Comparison of ENCODE assay signal across 14 cellular contexts in the genomic region with DNA sequence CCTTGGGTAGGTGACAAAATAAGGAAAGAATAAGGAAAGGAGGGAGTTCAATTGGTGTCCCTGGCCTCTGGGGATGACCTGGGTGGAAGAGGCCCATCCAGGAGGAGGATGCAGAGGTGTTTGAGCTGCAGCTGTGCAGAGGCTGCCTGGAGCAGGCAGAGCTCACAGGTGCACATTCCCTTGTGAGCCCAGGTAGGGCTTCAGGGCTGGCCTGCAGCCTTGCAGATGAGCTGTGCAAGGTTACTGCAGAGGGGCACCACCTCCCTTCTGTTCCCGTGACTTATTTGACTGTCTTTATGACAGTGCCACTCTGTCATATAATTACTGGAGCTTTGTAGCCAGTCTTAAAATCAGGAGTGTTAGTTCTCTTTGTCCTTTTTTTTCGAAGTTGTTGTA.
DNase-seq lines count a peak whose midpoint lies in the region; ATAC-seq, FAIRE-seq and TF ChIP-seq lines count a peak whose summit lies in the region.
"Had no signal": no experiment of that assay in that cellular context is flagged by ENCODE, and none has a peak within 500 bp of the region (broad histone marks: within the 10 kb centered on the region; RNA-seq: fewer than 3 reads in every experiment).

No MANE protein-coding gene starts in this region.

- H3K27ac ChIP-seq in right lobe of liver (no peak overlapping the region), HepG2 (ENCODE audit: extremely low read length, insufficient read depth, low read length) (no peak overlapping the region), mesenchymal stem cell (ENCODE audit: low read length, poor library complexity, severe bottlenecking) (no peak overlapping the region), upper lobe of left lung (no peak overlapping the region)
- H3K27ac ChIP-seq: BLaER1 had no signal

- H2AK5ac ChIP-seq in mesenchymal stem cell (ENCODE audit: low read length, severe bottlenecking), result no peak overlapping the region

- TF ChIP-seq EP300 in HepG2 (IDR thresholded peaks at IDR 0.05; ENCODE audit: low read depth in 2 of 2, low read length in 2 of 2), result no peak
- no peak for TF ChIP-seq EP300 in HepG2 (CRISPR knock-in tag; IDR thresholded peaks at IDR 0.05; ENCODE audit: borderline replicate concordance)
- TF ChIP-seq EP300 in upper lobe of left lung (IDR thresholded peaks at IDR 0.05), result no peak

- no peak overlapping the region for H4K91ac ChIP-seq in mesenchymal stem cell (ENCODE audit: low read length)

- no peak for FAIRE-seq in HepG2 (lab: Jason Lieb, UNC)
- FAIRE-seq: H54 had no signal

- H3K23ac ChIP-seq in mesenchymal stem cell (ENCODE audit: low read length in 2 of 2), result no peak overlapping the region

- H3K9ac ChIP-seq in HepG2 (ENCODE audit: insufficient read depth, low read depth, low read length) (no peak overlapping the region), mesenchymal stem cell (ENCODE audit: low read length) (no peak overlapping the region)
- H3K9ac ChIP-seq: BLaER1 had no signal

- H3K79me1 ChIP-seq in mesenchymal stem cell (replicated peaks; ENCODE audit: low read length, poor library complexity, severe bottlenecking), result no peaks in the 10 kb centered on the region

- H3K79me2 ChIP-seq in HepG2 (ENCODE audit: insufficient read depth, low read length), result no peaks in the 10 kb centered on the region

- no peak for TF ChIP-seq RAD21 in HepG2 (CRISPR knock-in tag; IDR thresholded peaks at IDR 0.05)

- no peak overlapping the region for H3K4me3 ChIP-seq in right lobe of liver
- no peak overlapping the region for H3K4me3 ChIP-seq in HepG2 (replicated peaks in 1 of 3; ENCODE audit: insufficient read depth in 1 of 3, low read depth in 2 of 3, low read length in 3 of 3)
- no peak overlapping the region for H3K4me3 ChIP-seq in mesenchymal stem cell (ENCODE audit: insufficient read depth in 1 of 2, low read depth in 1 of 2, low read length in 2 of 2)
- no peak overlapping the region for H3K4me3 ChIP-seq in upper lobe of left lung
- H3K4me3 ChIP-seq: BLaER1 had no signal

- CTCF ChIA-PET in HepG2 (lab: Yijun Ruan, JAX; ENCODE audit: low intra/inter-chr PET ratio, low total read pairs), result no interaction called here

- no peak overlapping the region for H3K14ac ChIP-seq in mesenchymal stem cell (ENCODE audit: low read length in 2 of 2)

- no peaks in the 10 kb centered on the region for H3K27me3 ChIP-seq in right lobe of liver
- peaks cover 2 to 3% of the 10 kb centered on the region in 2 experiments; a peak in 1 of 5 replicates for H3K27me3 ChIP-seq in HepG2 (ENCODE audit: control insufficient read depth in 1 of 2, insufficient read depth in 2 of 2, low read length in 2 of 2)
- peaks cover 0 to 17% of the 10 kb centered on the region in 2 experiments for H3K27me3 ChIP-seq in mesenchymal stem cell (ENCODE audit: control insufficient read depth in 1 of 2, insufficient read depth in 1 of 2, low read length in 2 of 2)
- no peaks in the 10 kb centered on the region for H3K27me3 ChIP-seq in upper lobe of left lung
- H3K27me3 ChIP-seq: BLaER1 had no signal

- no peaks in the 10 kb centered on the region for H3K9me3 ChIP-seq in right lobe of liver
- H3K9me3 ChIP-seq in HepG2 (ENCODE audit: low read length), result no peaks in the 10 kb centered on the region
- H3K9me3 ChIP-seq in mesenchymal stem cell (ENCODE audit: control insufficient read depth, low read length), result no peaks in the 10 kb centered on the region
- no peaks in the 10 kb centered on the region for H3K9me3 ChIP-seq in upper lobe of left lung

- H2AFZ ChIP-seq in HepG2 (ENCODE audit: low read length), result no peak overlapping the region
- H2AFZ ChIP-seq in mesenchymal stem cell (ENCODE audit: low read depth, low read length), result no peak overlapping the region

- no peaks in the 10 kb centered on the region; the same call in 1 of the 2 replicates for H4K20me1 ChIP-seq in HepG2 (ENCODE audit: insufficient read depth, low read length)
- H4K20me1 ChIP-seq: BLaER1 had no signal

- in situ Hi-C loops in HepG2 (cut with HindIII; ENCODE audit: extremely low pct_ligation_motif_present, low pct_unique_long_range_greater_than_20kb), result no loop called here

- WGBS in right lobe of liver (ENCODE audit: insufficient coverage, low coverage, low lambda C conversion rate, missing lambda C conversion rate), result 71% methylated on average over 1 of the region's 2 CpGs
- WGBS in HepG2 (ENCODE audit: low lambda C conversion rate), result 0% methylated on average over 2 of the region's 2 CpGs
- WGBS in mesenchymal stem cell, result no CpG with 5 or more reads among the region's 2 CpGs
- 85 to 91% methylated on average over 2 of the region's 2 CpGs for WGBS in upper lobe of left lung, 2 donors

- ATAC-seq in right lobe of liver (peak in 3 of 4 donors; percentile 13 to 33 (median 13)), HepG2 (no peak), upper lobe of left lung (ENCODE audit: low FRiP score in 2 of 2) (no peak), HG02885 (IDR thresholded peaks at IDR 0.05; ENCODE audit: poor library complexity, unreplicated experiment) (no peak)

- intact Hi-C loops in right lobe of liver (cut with DNase I) (no loop called here), HepG2 (cut with micrococcal nuclease; ENCODE audit: unreplicated experiment) (no loop called here)

- H3K4me2 ChIP-seq in HepG2 (ENCODE audit: low read depth, low read length) (no peak overlapping the region), mesenchymal stem cell (ENCODE audit: low read length, poor library complexity, severe bottlenecking) (no peak overlapping the region)
- H3K4me2 ChIP-seq: BLaER1 had no signal

- no peak for TF ChIP-seq POLR2A in right lobe of liver (IDR thresholded peaks at IDR 0.05)
- TF ChIP-seq POLR2A in HepG2 (IDR thresholded peaks at IDR 0.05; ENCODE audit: insufficient read depth in 1 of 2, low read depth in 2 of 2, low read length in 2 of 2), result no peak
- TF ChIP-seq POLR2A in upper lobe of left lung (IDR thresholded peaks at IDR 0.05), result no peak

- no peak overlapping the region for H2BK12ac ChIP-seq in mesenchymal stem cell (ENCODE audit: low read length in 2 of 2)

- POLR2A ChIA-PET in HepG2 (lab: Yijun Ruan, JAX), result no interaction called here

- TF ChIP-seq CTCF in right lobe of liver (IDR thresholded peaks at IDR 0.05), result no peak
- TF ChIP-seq CTCF in HepG2 (CRISPR knock-in tag; IDR thresholded peaks at IDR 0.05), result no peak
- no peak for TF ChIP-seq CTCF in upper lobe of left lung (IDR thresholded peaks at IDR 0.05)

- H2BK5ac ChIP-seq in mesenchymal stem cell (ENCODE audit: low read depth, low read length, poor library complexity, severe bottlenecking), result no peak overlapping the region

- DNase-seq in NCI-H82 (lab: John Stamatoyannopoulos, UW) (peak; percentile 18), NCI-H82 treated with DMSO at 0.1 percent for 48 hours (lab: John Stamatoyannopoulos, UW; ENCODE audit: unreplicated experiment) (no peak), right lobe of liver (no peak), HepG2 (ENCODE audit: low spot score) (no peak), mesenchymal stem cell (no peak), upper lobe of left lung (no peak)
- DNase-seq: 8988T; AML-193; CD4-positive, CD25-positive, alpha-beta regulatory T cell; DMS53; GF-D8 had no signal

- no peak overlapping the region for H3K18ac ChIP-seq in mesenchymal stem cell (ENCODE audit: low read depth in 1 of 2, low read length in 2 of 2)

- no peaks in the 10 kb centered on the region for H3K4me1 ChIP-seq in right lobe of liver
- peaks cover 11% of the 10 kb centered on the region; the same call in 1 of the 2 replicates for H3K4me1 ChIP-seq in HepG2 (ENCODE audit: insufficient read depth, low read length)
- H3K4me1 ChIP-seq in mesenchymal stem cell (ENCODE audit: control insufficient read depth, insufficient read depth, low read depth, low read length), result no peaks in the 10 kb centered on the region
- H3K4me1 ChIP-seq in upper lobe of left lung, result no peaks in the 10 kb centered on the region

- H2BK15ac ChIP-seq in mesenchymal stem cell (ENCODE audit: low read depth, poor library complexity, severe bottlenecking), result no peak overlapping the region

- no peak overlapping the region for H3K4ac ChIP-seq in mesenchymal stem cell (ENCODE audit: low read depth in 1 of 2, low read length in 2 of 2)

- H3K36me3 ChIP-seq in right lobe of liver (no peaks in the 10 kb centered on the region), HepG2 (replicated peaks in 1 of 2; ENCODE audit: control insufficient read depth in 1 of 2, insufficient read depth in 2 of 2, low read length in 2 of 2) (no peaks in the 10 kb centered on the region), mesenchymal stem cell (ENCODE audit: control insufficient read depth in 1 of 2, insufficient read depth in 2 of 2, low read depth in 1 of 2, low read length in 2 of 2) (no peaks in the 10 kb centered on the region), upper lobe of left lung (no peaks in the 10 kb centered on the region)
- H3K36me3 ChIP-seq: BLaER1 had no signal

- H4K8ac ChIP-seq in mesenchymal stem cell (ENCODE audit: low read length), result peak overlapping the region; percentile 16

- BruUV-seq in HepG2 (replicated peaks; lab: Mats Ljungman, UMichigan), result no TSS peak

- H2BK120ac ChIP-seq in mesenchymal stem cell (ENCODE audit: low read depth, low read length), result no peak overlapping the region

TF ChIP-seq in HepG2, 621 proteins besides CTCF, POLR2A, EP300 and RAD21 (continues in another document):
- TF ChIP-seq PTBP1 (IDR thresholded peaks at IDR 0.05; ENCODE audit: low read depth, low read length, poor library complexity, severe bottlenecking), result no peak
- no peak for TF ChIP-seq MBD4 (IDR thresholded peaks at IDR 0.05; ENCODE audit: borderline replicate concordance, low read length)
- no peak for TF ChIP-seq ZNF282 (IDR thresholded peaks at IDR 0.05; ENCODE audit: partially characterized antibody)
- no peak for TF ChIP-seq ZNF746 (CRISPR knock-in tag; IDR thresholded peaks at IDR 0.05)
- no peak for TF ChIP-seq SMYD3 (CRISPR knock-in tag; IDR thresholded peaks at IDR 0.05)
- no peak for TF ChIP-seq SOX6 (IDR thresholded peaks at IDR 0.05)
- no peak for TF ChIP-seq SOX6 (CRISPR knock-in tag; IDR thresholded peaks at IDR 0.05)
- TF ChIP-seq PCBP2 (optimal IDR thresholded peaks at IDR 0.05; ENCODE audit: low read depth, low read length, poor library complexity, severe bottlenecking), result no peak
- TF ChIP-seq TOE1 (CRISPR knock-in tag; IDR thresholded peaks at IDR 0.05), result no peak
- no peak for TF ChIP-seq REXO4 (CRISPR knock-in tag; IDR thresholded peaks at IDR 0.05; ENCODE audit: borderline replicate concordance)
- TF ChIP-seq NR1H2 (CRISPR knock-in tag; IDR thresholded peaks at IDR 0.05; ENCODE audit: borderline replicate concordance, low read depth), result no peak
- no peak for TF ChIP-seq FOXA1 (IDR thresholded peaks at IDR 0.05)
- no peak for TF ChIP-seq FOXA1 (CRISPR knock-in tag; IDR thresholded peaks at IDR 0.05)

Comparison
In these comparisons a context has a peak if more than half of its experiments do, and no peak if none do; other contexts are left out.
1. ATAC-seq: peak in right lobe of liver (3 of 4); none in HepG2 (single experiment), upper lobe of left lung (0 of 2) and HG02885 (single experiment).